In the genomic region with DNA sequence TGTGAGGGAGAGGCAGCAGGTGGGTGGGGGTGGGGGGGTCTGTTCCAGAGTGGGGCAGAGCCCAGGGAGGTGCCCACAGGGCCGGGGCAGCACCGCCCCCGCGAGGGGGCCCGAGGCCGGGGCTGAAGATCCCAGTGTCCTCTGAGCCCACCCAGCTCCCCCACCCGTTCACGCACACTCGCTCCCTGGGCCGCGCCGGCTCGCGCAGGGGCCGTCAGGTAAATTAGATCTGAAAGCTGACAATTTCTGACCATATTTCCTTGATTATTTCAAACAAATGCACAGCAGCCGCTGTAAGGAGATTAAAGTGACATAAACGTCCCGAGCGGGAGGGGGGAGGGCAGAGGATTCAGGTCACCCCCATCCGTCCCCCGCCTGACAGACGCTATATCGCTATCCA, we compare ENCODE assay signal across 14 cellular contexts.
A peak's percentile ranks its signal among the peaks of the same experiment; 100 is the strongest.
DNase-seq lines count a peak whose midpoint lies in the region; ATAC-seq and TF ChIP-seq lines count a peak whose summit lies in the region.
"Had no signal": no experiment of that assay in that cellular context is flagged by ENCODE, and none has a peak within 500 bp of the region (broad histone marks: within the 10 kb centered on the region; RNA-seq: fewer than 3 reads in every experiment).

No MANE protein-coding gene starts in this region.

- H3K9me3 ChIP-seq in left ventricle myocardium inferior (replicated peaks) (no peaks in the 10 kb centered on the region), right cardiac atrium (ENCODE audit: control insufficient read depth, low read length) (no peaks in the 10 kb centered on the region), stomach smooth muscle (ENCODE audit: control insufficient read depth in 2 of 2, low read length in 2 of 2) (no peaks in the 10 kb centered on the region)

- ATAC-seq in right cardiac atrium, result no peak
- ATAC-seq: CD8-positive, alpha-beta T cell; PC-3 had no signal

- peak overlapping the region in 4 of 5 experiments; percentile 87 to 96 (median 90) for H3K27ac Mint-ChIP-seq in brain
- H3K27ac Mint-ChIP-seq in nephron, result peak overlapping the region; percentile 73 to 93 (median 85)
- H3K27ac Mint-ChIP-seq: CD8-positive, alpha-beta T cell had no signal

- H3K36me3 ChIP-seq in left ventricle myocardium inferior (no peaks in the 10 kb centered on the region), stomach smooth muscle (ENCODE audit: control insufficient read depth in 2 of 2, insufficient read depth in 2 of 2, low read length in 2 of 2) (no peaks in the 10 kb centered on the region)

- H3K27me3 Mint-ChIP-seq in brain, result peaks cover 3% of the 10 kb centered on the region
- peaks cover 37% of the 10 kb centered on the region for H3K27me3 Mint-ChIP-seq in nephron (ENCODE audit: low read depth)

- H3K4me1 ChIP-seq in left ventricle myocardium inferior (peaks cover 100% of the 10 kb centered on the region), right cardiac atrium (ENCODE audit: control insufficient read depth, insufficient read depth, low read length) (peaks cover 18% of the 10 kb centered on the region), stomach smooth muscle (ENCODE audit: control insufficient read depth, insufficient read depth, low read length) (peaks cover 98% of the 10 kb centered on the region)

- H3K4me3 Mint-ChIP-seq in brain (peak overlapping the region in 2 of 5 experiments; percentile 27 to 34), nephron (no peak overlapping the region)
- H3K4me3 Mint-ChIP-seq: CD8-positive, alpha-beta T cell had no signal

- TF ChIP-seq CTCF in left ventricle myocardium inferior (IDR thresholded peaks at IDR 0.05; ENCODE audit: borderline replicate concordance) (no peak), brain (conservative IDR thresholded peaks at IDR 0.05) (no peak), nephron (IDR thresholded peaks at IDR 0.05; ENCODE audit: unreplicated experiment in 3 of 3) (no peak)

- DNase-seq in left ventricle myocardium inferior, result no peak
- no peak for DNase-seq in right cardiac atrium
- DNase-seq in SW 1271 (lab: John Stamatoyannopoulos, UW), result no peak
- no peak for DNase-seq in NCI-H2227 (lab: John Stamatoyannopoulos, UW; ENCODE audit: unreplicated experiment)
- no peak for DNase-seq in kidney glomerular epithelial cell (lab: John Stamatoyannopoulos, UW)
- DNase-seq: CD8-positive, alpha-beta T cell; GM23248; NCI-H146; NCI-H345; NCI-H526 treated with DMSO at 0.1 percent for 48 hours; PC-3 had no signal

- intact Hi-C loops in left ventricle myocardium inferior (cut with micrococcal nuclease), result no loop called here
- intact Hi-C loops in right cardiac atrium (cut with DNase I), result loop anchor here in 1 of 4 donors (10.0 kb wide), 1 partner anchor 186 kb away; no protein-coding TSS in a partner anchor

- 82% methylated on average over 23 of the region's 23 CpGs for WGBS in right cardiac atrium

- H3K9ac ChIP-seq in stomach smooth muscle (ENCODE audit: low read length in 2 of 2), result peak overlapping the region in 1 of 2 donors; percentile 28
- H3K9ac ChIP-seq: GM23248 had no signal

- H3K9me3 Mint-ChIP-seq in brain (peaks cover 0 to 2% (median 0%) of the 10 kb centered on the region in 5 experiments), nephron (no peaks in the 10 kb centered on the region)
- H3K9me3 Mint-ChIP-seq: CD8-positive, alpha-beta T cell had no signal

- H3K27me3 ChIP-seq in left ventricle myocardium inferior (ENCODE audit: low read depth) (no peaks in the 10 kb centered on the region), right cardiac atrium (ENCODE audit: control insufficient read depth, insufficient read depth) (no peaks in the 10 kb centered on the region), stomach smooth muscle (ENCODE audit: control insufficient read depth in 1 of 2, insufficient read depth in 2 of 2, low read length in 2 of 2) (no peaks in the 10 kb centered on the region)

- H3K4me3 ChIP-seq in left ventricle myocardium inferior, result no peak overlapping the region
- no peak overlapping the region for H3K4me3 ChIP-seq in right cardiac atrium (ENCODE audit: low read length)
- H3K4me3 ChIP-seq in stomach smooth muscle (ENCODE audit: low read length in 2 of 2), result peak overlapping the region in 1 of 2 donors; percentile 55
- H3K4me3 ChIP-seq: GM23248 had no signal

- peaks cover 87% of the 10 kb centered on the region for H3K4me1 Mint-ChIP-seq in brain
- peaks cover 76% of the 10 kb centered on the region for H3K4me1 Mint-ChIP-seq in nephron

- H3K27ac ChIP-seq in left ventricle myocardium inferior (replicated peaks) (peak overlapping the region; percentile 71), right cardiac atrium (ENCODE audit: low read length) (no peak overlapping the region), stomach smooth muscle (ENCODE audit: low read length) (peak overlapping the region; percentile 97)
- H3K27ac ChIP-seq: GM23248 had no signal

- H3K36me3 Mint-ChIP-seq in brain, result no peaks in the 10 kb centered on the region
- H3K36me3 Mint-ChIP-seq in nephron (ENCODE audit: low read depth), result no peaks in the 10 kb centered on the region
